In the genomic region with DNA sequence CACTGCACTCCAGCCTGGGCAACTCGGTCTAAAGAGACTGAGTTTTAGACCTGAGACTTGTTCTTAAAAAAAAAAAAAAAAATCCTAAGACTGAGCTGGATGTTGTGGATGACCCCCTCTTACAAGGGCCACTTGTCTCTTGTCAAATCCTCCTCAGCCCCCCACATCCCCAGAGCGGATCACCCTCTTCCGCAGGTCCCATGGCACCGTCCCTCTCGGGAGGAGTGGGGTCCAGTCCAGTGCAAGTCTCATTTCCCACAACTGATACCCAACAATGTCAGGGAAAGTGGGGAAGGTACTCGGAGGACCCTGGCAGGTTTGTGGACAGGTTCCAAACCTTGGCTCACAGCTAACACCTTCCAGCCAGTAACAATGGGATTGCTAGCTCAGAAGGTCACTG, we compare ENCODE assay signal across 26 cellular contexts.
"Had no signal": no experiment of that assay in that cellular context is flagged by ENCODE, and none has a peak within 500 bp of the region (broad histone marks: within the 10 kb centered on the region; RNA-seq: fewer than 3 reads in every experiment).

No MANE protein-coding gene starts in this region.

- H3K27ac ChIP-seq: dorsolateral prefrontal cortex, heart left ventricle, lower lobe of right lung, neutrophil, parathyroid adenoma, prostate gland, right atrium auricular region, sigmoid colon, thoracic aorta, tibial nerve, upper lobe of right lung, vagina had no signal

- H3K4me1 Mint-ChIP-seq: natural killer cell; stimulated activated effector memory CD8-positive, alpha-beta T cell treated with anti-CD3 and anti-CD28 coated beads, Interleukin-12 subunit alpha, Interleukin-12 subunit beta, amount 100 ng/mL, for 72 hours had no signal

- H3K9me3 Mint-ChIP-seq: natural killer cell had no signal

- FAIRE-seq: colon, frontal cortex, islet of Langerhans had no signal

- H3K36me3 Mint-ChIP-seq: stimulated activated effector memory CD8-positive, alpha-beta T cell treated with anti-CD3 and anti-CD28 coated beads, Interleukin-12 subunit alpha, Interleukin-12 subunit beta, amount 100 ng/mL, for 72 hours had no signal

- H3K4me3 ChIP-seq: dorsolateral prefrontal cortex, heart left ventricle, lower lobe of right lung, prostate gland, right atrium auricular region, sigmoid colon, thoracic aorta, tibial nerve, upper lobe of right lung, vagina had no signal

- H3K4me3 Mint-ChIP-seq: natural killer cell; stimulated activated effector memory CD8-positive, alpha-beta T cell treated with anti-CD3 and anti-CD28 coated beads, Interleukin-12 subunit alpha, Interleukin-12 subunit beta, amount 100 ng/mL, for 72 hours had no signal

- H3K27ac Mint-ChIP-seq: natural killer cell; stimulated activated effector memory CD8-positive, alpha-beta T cell treated with anti-CD3 and anti-CD28 coated beads, Interleukin-12 subunit alpha, Interleukin-12 subunit beta, amount 100 ng/mL, for 72 hours had no signal

- H3K9ac ChIP-seq: parathyroid adenoma had no signal

- H3K36me3 ChIP-seq: heart left ventricle, lower lobe of right lung, neutrophil, prostate gland, right atrium auricular region, sigmoid colon, thoracic aorta, tibial nerve, upper lobe of right lung, vagina had no signal

- H3K9me3 ChIP-seq: lower lobe of right lung, neutrophil, prostate gland, right atrium auricular region, sigmoid colon, thoracic aorta, upper lobe of right lung, vagina had no signal

- DNase-seq: cerebellar nuclear complex; effector CD4-positive, alpha-beta T cell; heart left ventricle; hippocampal formation; kidney glomerular epithelial cell; left colon; left ventricle myocardium superior; lower lobe of right lung; natural killer cell; sigmoid colon; stimulated activated CD4-positive, alpha-beta T cell treated with anti-CD3 and anti-CD28 coated beads, Interleukin-2, amount 100 ng/mL, for 24 hours; stimulated activated CD4-positive, alpha-beta T cell treated with anti-CD3 and anti-CD28 coated beads, Interleukin-4, amount 100 ng/mL, for 24 hours; stimulated activated naive CD4-positive, alpha-beta T cell treated with Interleukin-2 at 50 U/mL for 16 hours; upper lobe of right lung had no signal

- ATAC-seq: heart left ventricle; left colon; left ventricle myocardium superior; lower lobe of right lung; natural killer cell; stimulated activated effector memory CD8-positive, alpha-beta T cell treated with anti-CD3 and anti-CD28 coated beads, Interleukin-12 subunit alpha, Interleukin-12 subunit beta, amount 100 ng/mL, for 72 hours; upper lobe of right lung had no signal

- H3K4me1 ChIP-seq: heart left ventricle, lower lobe of right lung, parathyroid adenoma, prostate gland, right atrium auricular region, sigmoid colon, tibial nerve, upper lobe of right lung, vagina had no signal

- H3K27me3 ChIP-seq: dorsolateral prefrontal cortex, heart left ventricle, neutrophil, right atrium auricular region, tibial nerve, upper lobe of right lung, vagina had no signal
